10 cellular contexts compared by ENCODE assay signal in genomic region chr13:110907951-110908898, GRCh38. TPM values are rescaled to one million over a fixed set of nuclear protein-coding genes. Genes with fewer than 3 reads are reported as not detected.
DNase-seq lines count a peak whose midpoint lies in the region; ATAC-seq and TF ChIP-seq lines count a peak whose summit lies in the region.
"Had no signal": no experiment of that assay in that cellular context is flagged by ENCODE, and none has a peak within 500 bp of the region (broad histone marks: within the 10 kb centered on the region; RNA-seq: fewer than 3 reads in every experiment).

No MANE protein-coding gene starts in this region.

- TF ChIP-seq CTCF in tibial nerve (IDR thresholded peaks at IDR 0.05): no peak

- H3K27me3 ChIP-seq in tibial nerve: no peaks in the 10 kb centered on the region
- H3K27me3 ChIP-seq in effector memory CD4-positive, alpha-beta T cell (replicated peaks; ENCODE audit: control insufficient read depth, insufficient read depth, low read length, poor library complexity, severe bottlenecking): no peaks in the 10 kb centered on the region

- peaks cover 0 to 82% (median 45%) of the 10 kb centered on the region in 4 donors for H3K4me1 ChIP-seq in tibial nerve
- H3K4me1 ChIP-seq in effector memory CD4-positive, alpha-beta T cell (ENCODE audit: control insufficient read depth, insufficient read depth, low read length, poor library complexity, severe bottlenecking): peaks cover 14% of the 10 kb centered on the region

- no peak for TF ChIP-seq EP300 in tibial nerve (IDR thresholded peaks at IDR 0.05)

- no peaks in the 10 kb centered on the region for H3K9me3 ChIP-seq in T-helper 17 cell (ENCODE audit: control insufficient read depth, low read length, poor library complexity, severe bottlenecking)
- H3K9me3 ChIP-seq in tibial nerve: no peaks in the 10 kb centered on the region
- H3K9me3 ChIP-seq in effector memory CD4-positive, alpha-beta T cell (ENCODE audit: control insufficient read depth, low read length): no peaks in the 10 kb centered on the region

- peaks cover 71% of the 10 kb centered on the region for H3K4me1 Mint-ChIP-seq in activated naive CD4-positive, alpha-beta T cell treated with anti-CD3 and anti-CD28 coated beads, Interleukin-2, amount 50 U/mL, for 24 hours
- peaks cover 52% of the 10 kb centered on the region for H3K4me1 Mint-ChIP-seq in T-helper 17 cell

- 48 to 53% methylated on average over 9 of the region's 9 CpGs for WGBS in tibial nerve, 2 donors

- no peaks in the 10 kb centered on the region for H3K27me3 Mint-ChIP-seq in activated naive CD4-positive, alpha-beta T cell treated with anti-CD3 and anti-CD28 coated beads, Interleukin-2, amount 50 U/mL, for 24 hours
- no peaks in the 10 kb centered on the region for H3K27me3 Mint-ChIP-seq in T-helper 17 cell

- H3K27ac ChIP-seq in tibial nerve: peak overlapping the region in 3 of 4 donors; percentile 18 to 60 (median 40)
- H3K27ac ChIP-seq in effector memory CD4-positive, alpha-beta T cell (ENCODE audit: insufficient read depth, low read length, poor library complexity, severe bottlenecking): no peak overlapping the region
- H3K27ac ChIP-seq: HL-60 had no signal

- no peak overlapping the region for H3K4me3 ChIP-seq in tibial nerve
- no peak overlapping the region for H3K4me3 ChIP-seq in effector memory CD4-positive, alpha-beta T cell (ENCODE audit: insufficient read depth, low read depth, low read length, poor library complexity, severe bottlenecking)

- H3K9me3 Mint-ChIP-seq in activated naive CD4-positive, alpha-beta T cell treated with anti-CD3 and anti-CD28 coated beads, Interleukin-2, amount 50 U/mL, for 24 hours: no peaks in the 10 kb centered on the region

- no peak overlapping the region for H3K4me3 Mint-ChIP-seq in activated naive CD4-positive, alpha-beta T cell treated with anti-CD3 and anti-CD28 coated beads, Interleukin-2, amount 50 U/mL, for 24 hours
- no peak overlapping the region for H3K4me3 Mint-ChIP-seq in T-helper 17 cell

- no peak for ATAC-seq in T-helper 17 cell
- ATAC-seq: sciatic nerve had no signal

- H3K27ac Mint-ChIP-seq in activated naive CD4-positive, alpha-beta T cell treated with anti-CD3 and anti-CD28 coated beads, Interleukin-2, amount 50 U/mL, for 24 hours: peak overlapping the region; percentile 39
- H3K27ac Mint-ChIP-seq in T-helper 17 cell: peak overlapping the region; percentile 57

- peaks cover 0 to 22% (median 0%) of the 10 kb centered on the region in 3 donors for H3K36me3 ChIP-seq in tibial nerve
- peaks cover 34% of the 10 kb centered on the region for H3K36me3 ChIP-seq in effector memory CD4-positive, alpha-beta T cell (ENCODE audit: control insufficient read depth, insufficient read depth, low read length)

- H3K36me3 Mint-ChIP-seq in activated naive CD4-positive, alpha-beta T cell treated with anti-CD3 and anti-CD28 coated beads, Interleukin-2, amount 50 U/mL, for 24 hours: peaks cover 20% of the 10 kb centered on the region
- H3K36me3 Mint-ChIP-seq in T-helper 17 cell (ENCODE audit: low read depth): peaks cover 9% of the 10 kb centered on the region

- TF ChIP-seq POLR2A in tibial nerve (IDR thresholded peaks at IDR 0.05): no peak

- DNase-seq in activated naive CD4-positive, alpha-beta T cell treated with anti-CD3 and anti-CD28 coated beads, Interleukin-2, amount 50 U/mL, for 16 hours: no peak
- no peak for DNase-seq in T-helper 17 cell
- DNase-seq in iPS-NIHi11 (ENCODE audit: low spot score): peak; percentile 37
- DNase-seq in tibial nerve (ENCODE audit: low spot score in 2 of 2): no peak
- no peak for DNase-seq in SIG-M5 (lab: John Stamatoyannopoulos, UW)
- DNase-seq in midbrain (lab: John Stamatoyannopoulos, UW): no peak
- DNase-seq in effector memory CD4-positive, alpha-beta T cell: no peak

RNA-seq across cellular contexts. Expression of gene ANKRD10, which starts 6.6 kb away (rescaled TPM):
- total RNA-seq in T-helper 17 cell: 100 to 1,000 TPM; 110 to 135 TPM
- 100 to 1,000 TPM; 200 to 241 (median 207) TPM for total RNA-seq in tibial nerve
